8 cellular contexts compared by ENCODE assay signal in genomic region chr4:111283066-111283677, GRCh38.
DNase-seq lines count a peak whose midpoint lies in the region; ATAC-seq and TF ChIP-seq lines count a peak whose summit lies in the region.

No MANE protein-coding gene starts in this region.

- H3F3A ChIP-seq in OCI-LY1 (ENCODE audit: insufficient read depth, low read length) = no peaks in the 10 kb centered on the region

- POLR2A ChIA-PET in activated naive CD8-positive, alpha-beta T cell treated with anti-CD3 and anti-CD28 coated beads, Interleukin-2, amount 10 ng/mL, durations not matched to agents 7 days and 5 days (lab: Charles Lee) = no interaction called here

- no peaks in the 10 kb centered on the region for H3K79me2 ChIP-seq in OCI-LY1 (ENCODE audit: insufficient read depth, low read length)

- H3K4me2 ChIP-seq in OCI-LY1 (ENCODE audit: low read length) = no peak overlapping the region

- no peak overlapping the region for H3K4me3 ChIP-seq in OCI-LY1 (ENCODE audit: low read depth, low read length, poor library complexity, severe bottlenecking)

- peak; percentile 78 for TF ChIP-seq CTCF in OCI-LY1 (IDR thresholded peaks at IDR 0.05; ENCODE audit: low read length)
- no peak for TF ChIP-seq CTCF in natural killer cell (IDR thresholded peaks at IDR 0.05)

- H3K27me3 Mint-ChIP-seq in activated naive CD8-positive, alpha-beta T cell treated with anti-CD3 and anti-CD28 coated beads, Interleukin-2, amount 10 ng/mL, durations not matched to agents 7 days and 5 days = no peaks in the 10 kb centered on the region
- no peaks in the 10 kb centered on the region for H3K27me3 Mint-ChIP-seq in natural killer cell (ENCODE audit: low read depth in 2 of 2)

- H3K4me3 Mint-ChIP-seq in activated naive CD8-positive, alpha-beta T cell treated with anti-CD3 and anti-CD28 coated beads, Interleukin-2, amount 10 ng/mL, durations not matched to agents 7 days and 5 days = no peak overlapping the region
- no peak overlapping the region for H3K4me3 Mint-ChIP-seq in natural killer cell

- H3K36me3 Mint-ChIP-seq in activated naive CD8-positive, alpha-beta T cell treated with anti-CD3 and anti-CD28 coated beads, Interleukin-2, amount 10 ng/mL, durations not matched to agents 7 days and 5 days = no peaks in the 10 kb centered on the region
- H3K36me3 Mint-ChIP-seq in natural killer cell = no peaks in the 10 kb centered on the region

- DNase-seq in activated effector memory CD4-positive, alpha-beta T cell treated with anti-CD3 and anti-CD28 coated beads, Interleukin-2, amount 50 U/mL, for 16 hours = peak; percentile 66
- no peak for DNase-seq in activated effector memory CD4-positive, alpha-beta T cell treated with Interleukin-2 at 50 U/mL for 16 hours
- DNase-seq in activated naive CD8-positive, alpha-beta T cell treated with anti-CD3 and anti-CD28 coated beads, Interleukin-2, amount 10 ng/mL, durations not matched to agents 7 days and 5 days = peak; percentile 45
- peak; percentile 5 for DNase-seq in iPS DF 4.7 (ENCODE audit: extremely low read depth, low spot score)
- peak; percentile 43 to 61 for DNase-seq in stimulated activated CD4-positive, alpha-beta T cell treated with anti-CD3 and anti-CD28 coated beads, Interleukin-2, amount 100 ng/mL, for 24 hours
- no peak for DNase-seq in natural killer cell

- H4K20me1 ChIP-seq in OCI-LY1 (ENCODE audit: insufficient read depth, low read length) = no peaks in the 10 kb centered on the region

- H3K27me3 ChIP-seq in OCI-LY1 (ENCODE audit: insufficient read depth, low read length) = no peaks in the 10 kb centered on the region

- no peak overlapping the region for H3K9ac ChIP-seq in OCI-LY1 (ENCODE audit: low read length)

- ATAC-seq in HG02870 (IDR thresholded peaks at IDR 0.05; ENCODE audit: unreplicated experiment) (peak; percentile 81), natural killer cell (no peak)
- no peak for ATAC-seq in activated naive CD8-positive, alpha-beta T cell treated with anti-CD3 and anti-CD28 coated beads, Interleukin-2, amount 10 ng/mL, durations not matched to agents 7 days and 5 days (ENCODE audit: low read depth)

- intact Hi-C loops in natural killer cell (cut with micrococcal nuclease) = no loop called here

- no peaks in the 10 kb centered on the region for H3K4me1 Mint-ChIP-seq in activated naive CD8-positive, alpha-beta T cell treated with anti-CD3 and anti-CD28 coated beads, Interleukin-2, amount 10 ng/mL, durations not matched to agents 7 days and 5 days
- H3K4me1 Mint-ChIP-seq in natural killer cell = no peaks in the 10 kb centered on the region

- H3K9me3 Mint-ChIP-seq in activated naive CD8-positive, alpha-beta T cell treated with anti-CD3 and anti-CD28 coated beads, Interleukin-2, amount 10 ng/mL, durations not matched to agents 7 days and 5 days = no peaks in the 10 kb centered on the region
- H3K9me3 Mint-ChIP-seq in natural killer cell = peaks cover 7 to 9% of the 10 kb centered on the region in 2 donors

- H3K9me3 ChIP-seq in OCI-LY1 (ENCODE audit: low read length) = no peaks in the 10 kb centered on the region

- no peaks in the 10 kb centered on the region for H3K9me2 ChIP-seq in OCI-LY1 (ENCODE audit: low read depth, low read length)

- H3K27ac ChIP-seq in OCI-LY1 (ENCODE audit: low read depth, low read length, poor library complexity, severe bottlenecking) = no peak overlapping the region

- H2AFZ ChIP-seq in OCI-LY1 (ENCODE audit: low read length) = no peak overlapping the region

- no peaks in the 10 kb centered on the region for H3K4me1 ChIP-seq in OCI-LY1 (ENCODE audit: insufficient read depth, low read length, severe bottlenecking)

- H3K27ac Mint-ChIP-seq in activated naive CD8-positive, alpha-beta T cell treated with anti-CD3 and anti-CD28 coated beads, Interleukin-2, amount 10 ng/mL, durations not matched to agents 7 days and 5 days = no peak overlapping the region
- H3K27ac Mint-ChIP-seq in natural killer cell = no peak overlapping the region

- H3K36me3 ChIP-seq in OCI-LY1 (ENCODE audit: insufficient read depth, low read length) = no peaks in the 10 kb centered on the region

Comparison
In these comparisons a context has a peak if more than half of its experiments do, and no peak if none do; other contexts are left out.
1. DNase-seq: peak in activated effector memory CD4-positive, alpha-beta T cell treated with anti-CD3 and anti-CD28 coated beads, Interleukin-2, amount 50 U/mL, for 16 hours (single experiment), activated naive CD8-positive, alpha-beta T cell treated with anti-CD3 and anti-CD28 coated beads, Interleukin-2, amount 10 ng/mL, durations not matched to agents 7 days and 5 days (single experiment), iPS DF 4.7 (single experiment) and stimulated activated CD4-positive, alpha-beta T cell treated with anti-CD3 and anti-CD28 coated beads, Interleukin-2, amount 100 ng/mL, for 24 hours (2 of 2); none in activated effector memory CD4-positive, alpha-beta T cell treated with Interleukin-2 at 50 U/mL for 16 hours (single experiment) and natural killer cell (single experiment).